In genomic region chr1:68273530-68273929, GRCh38 we compare ENCODE assay signal across 22 cellular contexts. TPM values are rescaled to one million over a fixed set of nuclear protein-coding genes. Genes with fewer than 3 reads are reported as not detected.
DNase-seq lines count a peak whose midpoint lies in the region; FAIRE-seq and TF ChIP-seq lines count a peak whose summit lies in the region.
"Had no signal": no experiment of that assay in that cellular context is flagged by ENCODE, and none has a peak within 500 bp of the region (broad histone marks: within the 10 kb centered on the region; RNA-seq: fewer than 3 reads in every experiment).

No MANE protein-coding gene starts in this region.

- no TSS peak for BruUV-seq in MCF 10A (replicated peaks; lab: Mats Ljungman, UMichigan)

- H3K9me3 Mint-ChIP-seq in MCF 10A (ENCODE audit: unreplicated experiment): no peaks in the 10 kb centered on the region
- no peaks in the 10 kb centered on the region for H3K9me3 Mint-ChIP-seq in astrocyte (ENCODE audit: unreplicated experiment)
- H3K9me3 Mint-ChIP-seq in neural progenitor cell: no peaks in the 10 kb centered on the region
- H3K9me3 Mint-ChIP-seq: CD4-positive, alpha-beta T cell; CD8-positive, alpha-beta T cell had no signal

- H3K27me3 Mint-ChIP-seq in MCF 10A (ENCODE audit: insufficient read depth, unreplicated experiment): no peaks in the 10 kb centered on the region
- H3K27me3 Mint-ChIP-seq in astrocyte (ENCODE audit: low read depth, unreplicated experiment): no peaks in the 10 kb centered on the region
- peaks cover 6% of the 10 kb centered on the region for H3K27me3 Mint-ChIP-seq in neural progenitor cell (ENCODE audit: insufficient read depth, low read depth)
- H3K27me3 Mint-ChIP-seq: CD4-positive, alpha-beta T cell had no signal

- DNase-seq in MCF 10A (ENCODE audit: unreplicated experiment) (no peak), breast epithelium (ENCODE audit: low spot score in 2 of 2) (no peak), astrocyte (ENCODE audit: low read depth) (no peak), neural progenitor cell (ENCODE audit: low spot score) (no peak), GM19238 (ENCODE audit: insufficient read length, low spot score) (no peak), superior temporal gyrus (ENCODE audit: extremely low spot score) (no peak)
- DNase-seq: AML-193; Caco-2; Calu3; CD4-positive, alpha-beta T cell; CD8-positive, alpha-beta T cell; DMS79 treated with DMSO at 0.1 percent for 48 hours; GF-D8 had no signal

- H3K9me3 ChIP-seq in breast epithelium: no peaks in the 10 kb centered on the region
- H3K9me3 ChIP-seq in astrocyte (ENCODE audit: insufficient read depth, low read depth, low read length): no peaks in the 10 kb centered on the region
- no peaks in the 10 kb centered on the region for H3K9me3 ChIP-seq in neural progenitor cell (ENCODE audit: low read depth)
- H3K9me3 ChIP-seq: A549; BLaER1 treated with 17β-estradiol and CSF1 and Interleukin-3, amounts not matched to agents 10 nM and 100 nM; Caco-2 had no signal

- no peak overlapping the region for H3K4me2 ChIP-seq in astrocyte (ENCODE audit: low read length)
- no peak overlapping the region for H3K4me2 ChIP-seq in neural progenitor cell
- H3K4me2 ChIP-seq: A549; BLaER1 treated with 17β-estradiol and CSF1 and Interleukin-3, amounts not matched to agents 10 nM and 100 nM had no signal

- POLR2A ChIA-PET in MCF 10A (lab: Yijun Ruan, JAX): interaction anchor here (0.6 kb wide), 1 partner anchor 221 kb away, joined by 4 read pairs; no protein-coding TSS in a partner anchor

- TF ChIP-seq CTCF in MCF 10A (IDR thresholded peaks at IDR 0.05; ENCODE audit: unreplicated experiment): no peak
- no peak for TF ChIP-seq CTCF in breast epithelium (IDR thresholded peaks at IDR 0.05)
- TF ChIP-seq CTCF in astrocyte (IDR thresholded peaks at IDR 0.05; ENCODE audit: insufficient read depth, low read depth, low read length): no peak
- TF ChIP-seq CTCF in neural progenitor cell (IDR thresholded peaks at IDR 0.05): no peak

- H3K79me2 ChIP-seq in astrocyte (ENCODE audit: insufficient read depth, low read length) (no peaks in the 10 kb centered on the region), neural progenitor cell (ENCODE audit: low read depth) (no peaks in the 10 kb centered on the region)

- H3K4me3 ChIP-seq in breast epithelium (no peak overlapping the region), astrocyte (ENCODE audit: insufficient read depth, low read depth, low read length) (no peak overlapping the region), neural progenitor cell (no peak overlapping the region)
- H3K4me3 ChIP-seq: A549; BLaER1 treated with 17β-estradiol and CSF1 and Interleukin-3, amounts not matched to agents 10 nM and 100 nM had no signal

- peak; percentile 32 for FAIRE-seq in astrocyte (lab: Jason Lieb, UNC)
- FAIRE-seq: A549, D721Med, G401.6, GM12891, GM19239 had no signal

- H3K27ac ChIP-seq in breast epithelium: no peak overlapping the region
- H3K27ac ChIP-seq in astrocyte (ENCODE audit: low read depth, low read length): no peak overlapping the region
- H3K27ac ChIP-seq in neural progenitor cell: no peak overlapping the region
- H3K27ac ChIP-seq: 22Rv1; A549; BLaER1 treated with 17β-estradiol and CSF1 and Interleukin-3, amounts not matched to agents 10 nM and 100 nM; C4-2B had no signal

- peaks cover 14% of the 10 kb centered on the region for H3F3A ChIP-seq in neural progenitor cell (ENCODE audit: low read depth)

- no peak for TF ChIP-seq POLR2A in breast epithelium (IDR thresholded peaks at IDR 0.05)

- no peaks in the 10 kb centered on the region for H3K27me3 ChIP-seq in breast epithelium
- H3K27me3 ChIP-seq in astrocyte (ENCODE audit: insufficient read depth, low read length): no peaks in the 10 kb centered on the region
- no peaks in the 10 kb centered on the region for H3K27me3 ChIP-seq in neural progenitor cell
- H3K27me3 ChIP-seq: BLaER1 treated with 17β-estradiol and CSF1 and Interleukin-3, amounts not matched to agents 10 nM and 100 nM had no signal

- H3K4me1 Mint-ChIP-seq in MCF 10A (ENCODE audit: insufficient read depth, unreplicated experiment) (peaks cover 4% of the 10 kb centered on the region), astrocyte (ENCODE audit: low read depth, unreplicated experiment) (peaks cover 13% of the 10 kb centered on the region), neural progenitor cell (no peaks in the 10 kb centered on the region)
- H3K4me1 Mint-ChIP-seq: B cell had no signal

- H2AFZ ChIP-seq in astrocyte (ENCODE audit: low read depth, low read length) (no peak overlapping the region), neural progenitor cell (replicated peaks) (peak overlapping the region; percentile 11)

- H3K36me3 ChIP-seq in breast epithelium: no peaks in the 10 kb centered on the region
- H3K36me3 ChIP-seq in astrocyte (ENCODE audit: insufficient read depth, low read length): no peaks in the 10 kb centered on the region
- H3K36me3 ChIP-seq in neural progenitor cell: no peaks in the 10 kb centered on the region
- H3K36me3 ChIP-seq: BLaER1 treated with 17β-estradiol and CSF1 and Interleukin-3, amounts not matched to agents 10 nM and 100 nM had no signal

- H3K27ac Mint-ChIP-seq in MCF 10A (ENCODE audit: low read depth, unreplicated experiment) (peak overlapping the region; percentile 49), astrocyte (ENCODE audit: unreplicated experiment) (no peak overlapping the region), neural progenitor cell (no peak overlapping the region)
- H3K27ac Mint-ChIP-seq: B cell; CD4-positive, alpha-beta T cell; CD8-positive, alpha-beta T cell had no signal

- H4K20me1 ChIP-seq in astrocyte (ENCODE audit: insufficient read depth, low read length): no peaks in the 10 kb centered on the region
- H4K20me1 ChIP-seq in neural progenitor cell (ENCODE audit: low read depth): no peaks in the 10 kb centered on the region
- H4K20me1 ChIP-seq: BLaER1 treated with 17β-estradiol and CSF1 and Interleukin-3, amounts not matched to agents 10 nM and 100 nM had no signal

- H3K9ac ChIP-seq in astrocyte (ENCODE audit: low read length) (no peak overlapping the region), neural progenitor cell (no peak overlapping the region)
- H3K9ac ChIP-seq: BLaER1 treated with 17β-estradiol and CSF1 and Interleukin-3, amounts not matched to agents 10 nM and 100 nM had no signal

- H3K4me1 ChIP-seq in breast epithelium (no peaks in the 10 kb centered on the region), astrocyte (ENCODE audit: insufficient read depth, low read length) (peaks cover 12% of the 10 kb centered on the region), neural progenitor cell (peaks cover 19% of the 10 kb centered on the region)
- H3K4me1 ChIP-seq: Caco-2 had no signal

- CTCF ChIA-PET in MCF 10A (lab: Yijun Ruan, JAX): interaction anchor here (0.6 kb wide), 1 partner anchor 370 kb away, joined by 4 read pairs; no protein-coding TSS in a partner anchor

- intact Hi-C loops in MCF 10A (cut with micrococcal nuclease) (no loop called here), breast epithelium (cut with DNase I; ENCODE audit: low total_unique reads) (no loop called here)

- H3K4me3 Mint-ChIP-seq in MCF 10A (ENCODE audit: unreplicated experiment): no peak overlapping the region
- no peak overlapping the region for H3K4me3 Mint-ChIP-seq in astrocyte (ENCODE audit: unreplicated experiment)
- no peak overlapping the region for H3K4me3 Mint-ChIP-seq in neural progenitor cell
- H3K4me3 Mint-ChIP-seq: B cell; CD4-positive, alpha-beta T cell; CD8-positive, alpha-beta T cell had no signal

- no peaks in the 10 kb centered on the region for H3K36me3 Mint-ChIP-seq in MCF 10A (ENCODE audit: insufficient read depth, unreplicated experiment)
- no peaks in the 10 kb centered on the region for H3K36me3 Mint-ChIP-seq in astrocyte (ENCODE audit: low read depth, unreplicated experiment)
- H3K36me3 Mint-ChIP-seq in neural progenitor cell: no peaks in the 10 kb centered on the region
- H3K36me3 Mint-ChIP-seq: CD8-positive, alpha-beta T cell had no signal

RNA-seq across cellular contexts. Expression of gene WLS, which starts 41.2 kb away (rescaled TPM):
- 34.7 and 37.8 TPM in 2 replicates for total RNA-seq in MCF 10A (2022)
- total RNA-seq in breast epithelium: 10 to 100 TPM; 61.9 to 76.3 (median 62.8) TPM
- 171 and 187 TPM in 2 replicates for total RNA-seq in astrocyte
- total RNA-seq in neural progenitor cell (ENCODE audit: low replicate concordance): 187 and 259 TPM in 2 replicates
- total RNA-seq: B cell; CD8-positive, alpha-beta T cell had no signal
